7 cellular contexts compared by ENCODE assay signal in the genomic region with DNA sequence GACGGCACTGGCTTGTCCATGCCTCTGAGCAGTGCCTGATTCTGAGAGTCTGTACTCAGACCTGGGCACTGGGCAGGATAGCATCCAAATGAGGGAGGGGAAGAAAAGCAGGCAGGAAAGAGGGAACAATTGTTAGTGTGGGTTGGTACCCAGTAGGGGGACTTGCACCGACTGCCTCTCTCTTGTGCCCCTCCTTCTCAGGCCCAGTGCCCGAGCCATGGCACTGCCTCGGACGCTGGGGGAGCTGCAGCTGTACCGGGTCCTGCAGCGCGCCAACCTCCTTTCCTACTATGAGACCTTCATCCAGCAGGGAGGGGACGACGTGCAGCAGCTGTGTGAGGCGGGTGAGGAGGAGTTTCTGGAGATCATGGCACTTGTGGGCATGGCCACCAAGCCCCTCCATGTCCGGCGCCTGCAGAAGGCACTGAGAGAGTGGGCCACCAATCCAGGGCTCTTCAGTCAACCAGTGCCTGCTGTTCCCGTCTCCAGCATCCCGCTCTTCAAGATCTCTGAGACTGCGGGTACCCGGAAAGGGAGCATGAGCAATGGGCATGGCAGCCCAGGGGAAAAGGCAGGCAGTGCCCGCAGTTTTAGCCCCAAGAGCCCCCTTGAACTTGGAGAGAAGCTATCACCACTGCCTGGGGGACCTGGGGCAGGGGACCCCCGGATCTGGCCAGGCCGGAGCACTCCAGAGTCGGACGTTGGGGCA. TPM values are rescaled to one million over a fixed set of nuclear protein-coding genes. Genes with fewer than 3 reads are reported as not detected.
DNase-seq lines count a peak whose midpoint lies in the region; ATAC-seq and TF ChIP-seq lines count a peak whose summit lies in the region.
"Had no signal": no experiment of that assay in that cellular context is flagged by ENCODE, and none has a peak within 500 bp of the region (broad histone marks: within the 10 kb centered on the region; RNA-seq: fewer than 3 reads in every experiment).

No MANE protein-coding gene starts in this region.

- peak overlapping the region; percentile 85 for H3K4me3 ChIP-seq in astrocyte of the cerebellum (ENCODE audit: low read depth, low read length)
- no peak overlapping the region for H3K4me3 ChIP-seq in naive thymus-derived CD4-positive, alpha-beta T cell (ENCODE audit: low read length)

- POLR2A ChIA-PET in naive thymus-derived CD4-positive, alpha-beta T cell (lab: Charles Lee) = interaction anchor here (1.0 to 17.0 kb wide), 9 partner anchors 8 to 454 kb away, joined by 3 to 401 read pairs (median 6); partner anchors contain the start of genes NEMP1 and STAT6

- no peaks in the 10 kb centered on the region for H3K27me3 Mint-ChIP-seq in Calu3 (ENCODE audit: unreplicated experiment)
- no peaks in the 10 kb centered on the region for H3K27me3 Mint-ChIP-seq in naive thymus-derived CD4-positive, alpha-beta T cell

- peaks cover 56% of the 10 kb centered on the region for H3K4me1 Mint-ChIP-seq in Calu3 (ENCODE audit: low read depth, unreplicated experiment)
- peaks cover 44 to 70% (median 53%) of the 10 kb centered on the region in 7 donors for H3K4me1 Mint-ChIP-seq in naive thymus-derived CD4-positive, alpha-beta T cell

- CTCF ChIA-PET in Calu3 (lab: Charles Lee) = interaction anchor here (1.1 to 4.5 kb wide), 4 partner anchors 11 to 20 kb away, joined by 4 to 49 read pairs (median 6); partner anchors contain the start of genes NEMP1 and STAT6
- CTCF ChIA-PET in naive thymus-derived CD4-positive, alpha-beta T cell (lab: Charles Lee) = interaction anchor here (1.3 to 8.5 kb wide), 7 partner anchors 10 to 29 kb away, joined by 3 to 77 read pairs (median 14); partner anchors contain the start of genes NEMP1 and STAT6

- intact Hi-C loops in Calu3 (cut with micrococcal nuclease; ENCODE audit: unreplicated experiment) = no loop called here
- intact Hi-C loops in naive thymus-derived CD4-positive, alpha-beta T cell (cut with micrococcal nuclease) = no loop called here

- H3K9me3 ChIP-seq in naive thymus-derived CD4-positive, alpha-beta T cell (ENCODE audit: control insufficient read depth in 2 of 3, low read length in 3 of 3) = no peaks in the 10 kb centered on the region

- no peak for DNase-seq in Calu3
- no peak for DNase-seq in astrocyte of the cerebellum (ENCODE audit: low read depth)
- DNase-seq in naive thymus-derived CD4-positive, alpha-beta T cell = no peak
- DNase-seq in putamen (ENCODE audit: low spot score) = no peak
- DNase-seq in stimulated activated naive CD4-positive, alpha-beta T cell (lab: John Stamatoyannopoulos, UW) = no peak
- DNase-seq: activated gamma-delta T cell had no signal

- H3K27ac Mint-ChIP-seq in Calu3 (ENCODE audit: unreplicated experiment) = peak overlapping the region; percentile 23
- H3K27ac Mint-ChIP-seq in naive thymus-derived CD4-positive, alpha-beta T cell = peak overlapping the region; percentile 1 to 97 (median 79)

- H3K27ac ChIP-seq in naive thymus-derived CD4-positive, alpha-beta T cell (ENCODE audit: low read depth, low read length) = peak overlapping the region; percentile 83

- H3K4me3 Mint-ChIP-seq in Calu3 (ENCODE audit: low read depth, unreplicated experiment) = peak overlapping the region; percentile 91
- peak overlapping the region; percentile 52 to 98 (median 88) for H3K4me3 Mint-ChIP-seq in naive thymus-derived CD4-positive, alpha-beta T cell

- TF ChIP-seq CTCF in Calu3 (IDR thresholded peaks at IDR 0.05; ENCODE audit: unreplicated experiment) (no peak), astrocyte of the cerebellum (IDR thresholded peaks at IDR 0.05; ENCODE audit: low read depth, low read length, missing control alignments) (peak; percentile 22)

- no peaks in the 10 kb centered on the region for H3K27me3 ChIP-seq in naive thymus-derived CD4-positive, alpha-beta T cell (ENCODE audit: control insufficient read depth in 2 of 2, insufficient read depth in 2 of 2, low read length in 2 of 2)

- peaks cover 95% of the 10 kb centered on the region for H3K36me3 Mint-ChIP-seq in Calu3 (ENCODE audit: insufficient read depth, unreplicated experiment)
- peaks cover 0 to 12% (median 0%) of the 10 kb centered on the region in 5 donors for H3K36me3 Mint-ChIP-seq in naive thymus-derived CD4-positive, alpha-beta T cell

- peaks cover 0 to 49% (median 7%) of the 10 kb centered on the region in 3 experiments for H3K36me3 ChIP-seq in naive thymus-derived CD4-positive, alpha-beta T cell (ENCODE audit: control insufficient read depth in 2 of 3, insufficient read depth in 3 of 3, low read length in 3 of 3)

- peaks cover 25 to 47% of the 10 kb centered on the region in 2 donors for H3K4me1 ChIP-seq in naive thymus-derived CD4-positive, alpha-beta T cell (ENCODE audit: control insufficient read depth in 2 of 2, insufficient read depth in 2 of 2, low read length in 2 of 2)

- no peaks in the 10 kb centered on the region for H3K9me3 Mint-ChIP-seq in Calu3 (ENCODE audit: low read depth, unreplicated experiment)
- H3K9me3 Mint-ChIP-seq in naive thymus-derived CD4-positive, alpha-beta T cell = peaks cover 0 to 2% (median 0%) of the 10 kb centered on the region in 11 donors

- in situ Hi-C loops in astrocyte of the cerebellum (cut with HindIII; ENCODE audit: low sequenced_read_pairs) = no loop called here

- no TSS peak for BruUV-seq in Calu3 (replicated peaks; lab: Mats Ljungman, UMichigan)

- ATAC-seq in naive thymus-derived CD4-positive, alpha-beta T cell = no peak
- ATAC-seq in GM21526 (IDR thresholded peaks at IDR 0.05; ENCODE audit: low FRiP score, unreplicated experiment) = no peak

RNA-seq across cellular contexts. Expression of gene NAB2, which starts 2.2 kb away (rescaled TPM):
- 21.3 and 25.6 TPM in 2 replicates for total RNA-seq in Calu3 (2022)
- 10 to 100 TPM in 3 of 5 experiments, 1 to 10 TPM in 2; 5.7 to 22.4 (median 15.5) TPM for total RNA-seq in naive thymus-derived CD4-positive, alpha-beta T cell
- polyA plus RNA-seq in naive thymus-derived CD4-positive, alpha-beta T cell = 1 to 10 TPM in 1 of 2 donors, under 1 TPM in 1; 0.46 to 2.8 TPM

RNA-seq across cellular contexts. Expression of gene NEMP1, which starts 12.5 kb away (rescaled TPM):
- total RNA-seq in Calu3 (2022) = 60.4 and 63.2 TPM in 2 replicates
- 10 to 100 TPM; 13.1 to 47.6 (median 29.3) TPM for total RNA-seq in naive thymus-derived CD4-positive, alpha-beta T cell
- polyA plus RNA-seq in naive thymus-derived CD4-positive, alpha-beta T cell = 1 to 10 TPM; 2.9 to 7.4 TPM

RNA-seq across cellular contexts. Expression of gene STAT6, which starts 20.1 kb away (rescaled TPM):
- total RNA-seq in Calu3 (2022) = 213 and 243 TPM in 2 replicates
- total RNA-seq in naive thymus-derived CD4-positive, alpha-beta T cell = 100 to 1,000 TPM; 206 to 403 (median 294) TPM
- polyA plus RNA-seq in naive thymus-derived CD4-positive, alpha-beta T cell = 100 to 1,000 TPM in 1 of 2 donors, 10 to 100 TPM in 1; 99.3 to 104 TPM

RNA-seq across cellular contexts. Expression of gene LRP1, which starts 37.2 kb away (rescaled TPM):
- total RNA-seq in Calu3 (2022) = 12.4 and 16.6 TPM in 2 replicates
- 100 to 1,000 TPM in 1 of 5 experiments, 10 to 100 TPM in 3, under 1 TPM in 1; 0.58 to 119 (median 14.8) TPM for total RNA-seq in naive thymus-derived CD4-positive, alpha-beta T cell
- 1 to 10 TPM in 1 of 2 donors, under 1 TPM in 1; 0.72 to 1.2 TPM for polyA plus RNA-seq in naive thymus-derived CD4-positive, alpha-beta T cell

RNA-seq across cellular contexts. Expression of gene MYO1A, which starts 41.1 kb away (rescaled TPM):
- total RNA-seq in Calu3 (2022) = 0.31 and 1.5 TPM in 2 replicates
- 1 to 10 TPM; 1.3 to 2.3 (median 1.9) TPM for total RNA-seq in naive thymus-derived CD4-positive, alpha-beta T cell
- polyA plus RNA-seq in naive thymus-derived CD4-positive, alpha-beta T cell = under 1 TPM; 0.56 to 0.68 TPM
